ENCODE assay signal across 32 cellular contexts in the genomic region with DNA sequence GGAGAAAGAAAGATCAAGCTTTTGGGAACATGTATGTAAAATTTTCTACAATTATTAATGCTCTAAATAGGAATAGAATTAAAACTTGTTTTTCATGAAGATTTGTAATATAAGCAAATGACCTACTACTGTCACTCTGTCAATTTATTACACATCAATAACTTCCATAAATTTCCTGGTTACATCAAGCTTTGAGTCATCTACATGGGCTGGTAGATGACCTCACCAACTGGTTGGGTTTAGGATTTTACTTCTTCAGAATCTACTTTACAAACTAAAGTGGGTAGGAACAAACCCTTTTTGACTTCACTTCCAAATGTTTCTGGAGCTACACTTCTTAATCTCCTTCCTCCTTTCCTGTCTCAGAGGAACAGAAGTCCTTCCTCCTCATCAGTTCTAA. TPM values are rescaled to one million over a fixed set of nuclear protein-coding genes. Genes with fewer than 3 reads are reported as not detected.
"Had no signal": no experiment of that assay in that cellular context is flagged by ENCODE, and none has a peak within 500 bp of the region (broad histone marks: within the 10 kb centered on the region; RNA-seq: fewer than 3 reads in every experiment).

No MANE protein-coding gene starts in this region.

- H3K27ac ChIP-seq: ascending aorta, Peyer's patch, RWPE1, WERI-Rb-1 had no signal

- H3K36me3 Mint-ChIP-seq: activated CD8-positive, alpha-beta memory T cell treated with anti-CD3 and anti-CD28 coated beads, Interleukin-2, amount 10 ng/mL, durations not matched to agents 7 days and 5 days; activated naive CD8-positive, alpha-beta T cell treated with anti-CD3 and anti-CD28 coated beads for 36 hours had no signal

- H3K4me1 Mint-ChIP-seq: activated CD4-positive, alpha-beta memory T cell treated with anti-CD3 and anti-CD28 coated beads, Interleukin-2, amount 10 ng/mL, durations not matched to agents 7 days and 5 days; activated CD8-positive, alpha-beta memory T cell treated with anti-CD3 and anti-CD28 coated beads, Interleukin-2, amount 10 ng/mL, durations not matched to agents 7 days and 5 days; activated naive CD8-positive, alpha-beta T cell treated with anti-CD3 and anti-CD28 coated beads for 36 hours; activated T-helper 17 cell treated with anti-CD3 and anti-CD28 coated beads, Interleukin-2, amount 50 U/mL, for 72 hours had no signal

- DNase-seq: activated CD4-positive, alpha-beta memory T cell treated with anti-CD3 and anti-CD28 coated beads, Interleukin-2, amount 10 ng/mL, durations not matched to agents 7 days and 5 days; activated CD4-positive, alpha-beta T cell treated with anti-CD3 and anti-CD28 coated beads for 1 hour; activated CD4-positive, alpha-beta T cell treated with anti-CD3 and anti-CD28 coated beads for 48 hours; activated CD4-positive, CD25-positive, alpha-beta regulatory T cell; activated CD8-positive, alpha-beta memory T cell treated with anti-CD3 and anti-CD28 coated beads for 24 hours; activated CD8-positive, alpha-beta memory T cell treated with anti-CD3 and anti-CD28 coated beads, Interleukin-2, amount 10 ng/mL, durations not matched to agents 7 days and 5 days; activated effector memory CD4-positive, alpha-beta T cell treated with anti-CD3 and anti-CD28 coated beads, Interleukin-2, amount 50 U/mL, for 16 hours; activated naive CD4-positive, alpha-beta T cell; activated naive CD4-positive, alpha-beta T cell treated with anti-CD3 and anti-CD28 coated beads, Interleukin-2, amount 50 U/mL, for 16 hours; activated naive CD8-positive, alpha-beta T cell treated with anti-CD3 and anti-CD28 coated beads for 36 hours; activated T-cell treated with anti-CD3 and anti-CD28 coated beads, Interleukin-2, amount 50 U/mL, for 1 hour; activated T-cell treated with anti-CD3 and anti-CD28 coated beads, Interleukin-2, amount 50 U/mL, for 72 hours; amniotic stem cell; caudate nucleus; NCI-H1105; NCI-H1417 treated with DMSO at 0.1 percent for 48 hours; NCI-H1930; NCI-H345; NCI-H524 treated with DMSO at 0.1 percent for 48 hours; Peyer's patch; SW 1271; T-helper 1 cell; T-helper 2 cell; T-helper 9 cell; WERI-Rb-1 had no signal

- H3K36me3 ChIP-seq: ascending aorta, Peyer's patch, WERI-Rb-1 had no signal

- H3K27me3 ChIP-seq: ascending aorta, Peyer's patch had no signal

- H3K9me3 Mint-ChIP-seq: activated CD4-positive, alpha-beta memory T cell treated with anti-CD3 and anti-CD28 coated beads, Interleukin-2, amount 10 ng/mL, durations not matched to agents 7 days and 5 days; activated naive CD8-positive, alpha-beta T cell treated with anti-CD3 and anti-CD28 coated beads for 36 hours; activated T-cell treated with anti-CD3 and anti-CD28 coated beads, Interleukin-2, amount 50 U/mL, for 72 hours; activated T-helper 17 cell treated with anti-CD3 and anti-CD28 coated beads, Interleukin-2, amount 50 U/mL, for 72 hours had no signal

- H3K27ac Mint-ChIP-seq: activated CD4-positive, alpha-beta memory T cell treated with anti-CD3 and anti-CD28 coated beads, Interleukin-2, amount 10 ng/mL, durations not matched to agents 7 days and 5 days; activated CD8-positive, alpha-beta memory T cell treated with anti-CD3 and anti-CD28 coated beads, Interleukin-2, amount 10 ng/mL, durations not matched to agents 7 days and 5 days; activated naive CD8-positive, alpha-beta T cell treated with anti-CD3 and anti-CD28 coated beads for 36 hours; activated T-cell treated with anti-CD3 and anti-CD28 coated beads, Interleukin-2, amount 50 U/mL, for 72 hours; activated T-helper 17 cell treated with anti-CD3 and anti-CD28 coated beads, Interleukin-2, amount 50 U/mL, for 72 hours had no signal

- ATAC-seq: activated CD8-positive, alpha-beta memory T cell treated with anti-CD3 and anti-CD28 coated beads, Interleukin-2, amount 10 ng/mL, durations not matched to agents 7 days and 5 days; activated T-cell treated with anti-CD3 and anti-CD28 coated beads, Interleukin-2, amount 50 U/mL, for 72 hours; activated T-helper 17 cell treated with anti-CD3 and anti-CD28 coated beads, Interleukin-2, amount 50 U/mL, for 72 hours; K562; Right ventricle myocardium inferior had no signal

- H3K4me3 ChIP-seq: ascending aorta, K562, Peyer's patch had no signal

- H3K4me3 Mint-ChIP-seq: activated CD4-positive, alpha-beta memory T cell treated with anti-CD3 and anti-CD28 coated beads, Interleukin-2, amount 10 ng/mL, durations not matched to agents 7 days and 5 days; activated CD8-positive, alpha-beta memory T cell treated with anti-CD3 and anti-CD28 coated beads, Interleukin-2, amount 10 ng/mL, durations not matched to agents 7 days and 5 days; activated naive CD8-positive, alpha-beta T cell treated with anti-CD3 and anti-CD28 coated beads for 36 hours; activated T-cell treated with anti-CD3 and anti-CD28 coated beads, Interleukin-2, amount 50 U/mL, for 72 hours; activated T-helper 17 cell treated with anti-CD3 and anti-CD28 coated beads, Interleukin-2, amount 50 U/mL, for 72 hours had no signal

- FAIRE-seq: K562 had no signal

- H3K4me1 ChIP-seq: ascending aorta, Peyer's patch had no signal

RNA-seq across cellular contexts. Expression of gene LRAT, which starts 12.0 kb away (rescaled TPM):
- total RNA-seq: activated CD4-positive, alpha-beta memory T cell treated with anti-CD3 and anti-CD28 coated beads, Interleukin-2, amount 10 ng/mL, durations not matched to agents 7 days and 5 days; activated CD8-positive, alpha-beta memory T cell treated with anti-CD3 and anti-CD28 coated beads, Interleukin-2, amount 10 ng/mL, durations not matched to agents 7 days and 5 days; activated T-cell treated with anti-CD3 and anti-CD28 coated beads, Interleukin-2, amount 50 U/mL, for 72 hours; activated T-helper 17 cell treated with anti-CD3 and anti-CD28 coated beads, Interleukin-2, amount 50 U/mL, for 72 hours; ascending aorta; M059J; Right ventricle myocardium inferior had no signal

RNA-seq across cellular contexts. Expression of gene RBM46, which starts 49.3 kb away (rescaled TPM):
- total RNA-seq: activated CD4-positive, alpha-beta memory T cell treated with anti-CD3 and anti-CD28 coated beads, Interleukin-2, amount 10 ng/mL, durations not matched to agents 7 days and 5 days; activated CD8-positive, alpha-beta memory T cell treated with anti-CD3 and anti-CD28 coated beads, Interleukin-2, amount 10 ng/mL, durations not matched to agents 7 days and 5 days; activated naive CD8-positive, alpha-beta T cell treated with anti-CD3 and anti-CD28 coated beads for 36 hours; activated T-cell treated with anti-CD3 and anti-CD28 coated beads, Interleukin-2, amount 50 U/mL, for 72 hours; activated T-helper 17 cell treated with anti-CD3 and anti-CD28 coated beads, Interleukin-2, amount 50 U/mL, for 72 hours; ascending aorta; K562; M059J; NCI-H460; Peyer's patch; Right ventricle myocardium inferior had no signal
